In genomic region chr11:96014234-96014633, GRCh38 we compare ENCODE assay signal across 1 cellular context.
TF ChIP-seq lines count a peak whose summit lies in the region.

No MANE protein-coding gene starts in this region.

TF ChIP-seq in HepG2, 621 proteins besides CTCF, POLR2A, EP300 and RAD21 (continued from another document and continues in another):
- 0 out of 2 replicates have a peak, but pooled peaks have one; percentile 20 for TF ChIP-seq ZBTB43 (CRISPR knock-in tag; conservative IDR thresholded peaks at IDR 0.05)
- TF ChIP-seq HNF1B (CRISPR knock-in tag; IDR thresholded peaks at IDR 0.05) = no peak; the same call in 1 of the 2 replicates
- peak; percentile 57; the same call in 1 of the 2 replicates for TF ChIP-seq NCOR1 (IDR thresholded peaks at IDR 0.05; ENCODE audit: borderline replicate concordance, low read length)
- no peak for TF ChIP-seq HNRNPLL (IDR thresholded peaks at IDR 0.05; ENCODE audit: low read depth, low read length, poor library complexity, severe bottlenecking)
- TF ChIP-seq FOXA3 (CRISPR knock-in tag; IDR thresholded peaks at IDR 0.05) = peak; percentile 87
- peak; percentile 90 for TF ChIP-seq CREM (IDR thresholded peaks at IDR 0.05)
- TF ChIP-seq CREM (CRISPR knock-in tag; IDR thresholded peaks at IDR 0.05) = no peak
- no peak for TF ChIP-seq PAWR (CRISPR knock-in tag; IDR thresholded peaks at IDR 0.05; ENCODE audit: borderline replicate concordance)
- TF ChIP-seq CEBPG (CRISPR knock-in tag; IDR thresholded peaks at IDR 0.05) = peak; percentile 62
- no peak for TF ChIP-seq TIGD3 (CRISPR knock-in tag; IDR thresholded peaks at IDR 0.05; ENCODE audit: borderline replicate concordance)
- TF ChIP-seq ZNF550 (CRISPR knock-in tag; IDR thresholded peaks at IDR 0.05; ENCODE audit: borderline replicate concordance) = no peak
- TF ChIP-seq PRDM4 (CRISPR knock-in tag; IDR thresholded peaks at IDR 0.05; ENCODE audit: borderline replicate concordance) = no peak
- peak; percentile 61 for TF ChIP-seq SAP130 (CRISPR knock-in tag; IDR thresholded peaks at IDR 0.05; ENCODE audit: low read depth)
- TF ChIP-seq CENPT (CRISPR knock-in tag; IDR thresholded peaks at IDR 0.05; ENCODE audit: low read depth) = no peak
- peak; percentile 82; the same call in 1 of the 2 replicates for TF ChIP-seq ZNF710 (CRISPR knock-in tag; IDR thresholded peaks at IDR 0.05; ENCODE audit: borderline replicate concordance)
- peak in 1 of 2 experiments; percentile 58; a peak in 1 of 4 replicates for TF ChIP-seq REST (IDR thresholded peaks at IDR 0.05; ENCODE audit: borderline replicate concordance in 1 of 2, low read depth in 1 of 2, low read length in 2 of 2)
- TF ChIP-seq ZNF432 (CRISPR knock-in tag; IDR thresholded peaks at IDR 0.05; ENCODE audit: borderline replicate concordance) = no peak
- no peak for TF ChIP-seq FOXM1 (CRISPR knock-in tag; IDR thresholded peaks at IDR 0.05)
- no peak for TF ChIP-seq ZNF484 (CRISPR knock-in tag; IDR thresholded peaks at IDR 0.05; ENCODE audit: borderline replicate concordance, low read depth)
- peak; percentile 21; the same call in 1 of the 2 replicates for TF ChIP-seq SP5 (CRISPR knock-in tag; IDR thresholded peaks at IDR 0.05; ENCODE audit: borderline replicate concordance, low read depth)
- TF ChIP-seq FOXK1 (CRISPR knock-in tag; IDR thresholded peaks at IDR 0.05; ENCODE audit: borderline replicate concordance, low read depth) = no peak
- no peak for TF ChIP-seq JUNB (CRISPR knock-in tag; IDR thresholded peaks at IDR 0.05; ENCODE audit: borderline replicate concordance)
- peak; percentile 88 for TF ChIP-seq SOX5 (CRISPR knock-in tag; IDR thresholded peaks at IDR 0.05; ENCODE audit: borderline replicate concordance)
- peak; percentile 70 for TF ChIP-seq HNF4G (IDR thresholded peaks at IDR 0.05; ENCODE audit: borderline replicate concordance, low read depth, low read length)
- TF ChIP-seq HNF4G (CRISPR knock-in tag; IDR thresholded peaks at IDR 0.05; ENCODE audit: borderline replicate concordance, low read depth) = no peak
- no peak for TF ChIP-seq CC2D1A (CRISPR knock-in tag; IDR thresholded peaks at IDR 0.05)
- no peak for TF ChIP-seq EED (CRISPR knock-in tag; IDR thresholded peaks at IDR 0.05)
- no peak for TF ChIP-seq PRDM15 (CRISPR knock-in tag; IDR thresholded peaks at IDR 0.05)
- peak; percentile 26; the same call in 1 of the 2 replicates for TF ChIP-seq SALL1 (CRISPR knock-in tag; IDR thresholded peaks at IDR 0.05)
- TF ChIP-seq TFDP2 (CRISPR knock-in tag; IDR thresholded peaks at IDR 0.05) = no peak
- TF ChIP-seq ZNF772 (CRISPR knock-in tag; IDR thresholded peaks at IDR 0.05) = peak; percentile 41; the same call in 1 of the 2 replicates
- TF ChIP-seq GABPA (IDR thresholded peaks at IDR 0.05; ENCODE audit: low read depth, low read length) = no peak
- TF ChIP-seq GABPA (CRISPR knock-in tag; IDR thresholded peaks at IDR 0.05; ENCODE audit: low read depth) = peak; percentile 59; the same call in 1 of the 2 replicates
- TF ChIP-seq ATF4 (CRISPR knock-in tag; IDR thresholded peaks at IDR 0.05) = no peak
- no peak for TF ChIP-seq SRY (CRISPR knock-in tag; IDR thresholded peaks at IDR 0.05)
- no peak for TF ChIP-seq ZSCAN20 (CRISPR knock-in tag; IDR thresholded peaks at IDR 0.05; ENCODE audit: borderline replicate concordance)
- TF ChIP-seq BCL3 (CRISPR knock-in tag; IDR thresholded peaks at IDR 0.05) = no peak
- TF ChIP-seq HDAC2 (CRISPR knock-in tag; IDR thresholded peaks at IDR 0.05) = peak; percentile 64; the same call in 1 of the 2 replicates
